In the genomic region with DNA sequence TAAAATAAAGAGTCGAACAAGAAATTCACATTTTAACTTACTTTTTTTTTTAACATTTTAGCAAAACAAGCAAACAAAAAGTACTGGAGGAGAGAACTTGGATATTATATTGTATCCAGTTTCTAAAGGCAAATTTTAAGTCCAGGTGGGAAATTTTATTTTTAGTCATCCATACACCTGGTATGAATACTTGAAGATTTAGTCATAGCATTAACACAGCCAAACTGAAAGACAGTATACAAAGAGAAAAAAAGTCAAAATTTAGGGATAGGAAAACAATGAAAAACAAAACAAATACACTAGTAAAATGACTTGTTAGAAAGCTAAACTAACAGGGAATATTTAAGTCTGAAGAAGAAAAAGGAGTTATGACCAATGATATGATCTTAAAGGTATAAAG, we compare ENCODE assay signal across 20 cellular contexts.
"Had no signal": no experiment of that assay in that cellular context is flagged by ENCODE, and none has a peak within 500 bp of the region (broad histone marks: within the 10 kb centered on the region; RNA-seq: fewer than 3 reads in every experiment).

No MANE protein-coding gene starts in this region.

- H3K36me3 ChIP-seq: esophagus squamous epithelium, lower lobe of right lung, neural progenitor cell, ovary, thyroid gland had no signal

- H3K27ac ChIP-seq: esophagus squamous epithelium, left lung, lower lobe of right lung, neural progenitor cell, ovary, suprapubic skin, thyroid gland had no signal

- H3K4me3 Mint-ChIP-seq: natural killer cell treated with Interleukin-12 subunit alpha and Interleukin-12 subunit beta and Interleukin-15 and Interleukin-18, amount 100 ng/mL, for 72 hours; neural progenitor cell; stimulated activated effector memory CD8-positive, alpha-beta T cell treated with anti-CD3 and anti-CD28 coated beads, Interleukin-12 subunit alpha, Interleukin-12 subunit beta, amount 100 ng/mL, for 72 hours; type B pancreatic cell had no signal

- H3K27me3 ChIP-seq: esophagus squamous epithelium, left lung, neural progenitor cell, ovary, suprapubic skin, thyroid gland had no signal

- H3K4me1 Mint-ChIP-seq: neural progenitor cell; stimulated activated effector memory CD8-positive, alpha-beta T cell treated with anti-CD3 and anti-CD28 coated beads, Interleukin-12 subunit alpha, Interleukin-12 subunit beta, amount 100 ng/mL, for 72 hours had no signal

- H3K9me3 Mint-ChIP-seq: stimulated activated effector memory CD8-positive, alpha-beta T cell treated with anti-CD3 and anti-CD28 coated beads, Interleukin-12 subunit alpha, Interleukin-12 subunit beta, amount 100 ng/mL, for 72 hours; type B pancreatic cell had no signal

- H3K9me3 ChIP-seq: esophagus squamous epithelium, lower lobe of right lung, suprapubic skin, thyroid gland had no signal

- H3K36me3 Mint-ChIP-seq: natural killer cell treated with Interleukin-12 subunit alpha and Interleukin-12 subunit beta and Interleukin-15 and Interleukin-18, amount 100 ng/mL, for 72 hours; neural progenitor cell; stimulated activated effector memory CD8-positive, alpha-beta T cell treated with anti-CD3 and anti-CD28 coated beads, Interleukin-12 subunit alpha, Interleukin-12 subunit beta, amount 100 ng/mL, for 72 hours; type B pancreatic cell had no signal

- H3K4me1 ChIP-seq: left lung, lower lobe of right lung, neural progenitor cell, suprapubic skin, thyroid gland had no signal

- H3K27me3 Mint-ChIP-seq: natural killer cell treated with Interleukin-12 subunit alpha and Interleukin-12 subunit beta and Interleukin-15 and Interleukin-18, amount 100 ng/mL, for 72 hours; progenitor cell of endocrine pancreas; type B pancreatic cell had no signal

- H3K27ac Mint-ChIP-seq: natural killer cell treated with Interleukin-12 subunit alpha and Interleukin-12 subunit beta and Interleukin-15 and Interleukin-18, amount 100 ng/mL, for 72 hours; neural progenitor cell; progenitor cell of endocrine pancreas; stimulated activated effector memory CD8-positive, alpha-beta T cell treated with anti-CD3 and anti-CD28 coated beads, Interleukin-12 subunit alpha, Interleukin-12 subunit beta, amount 100 ng/mL, for 72 hours; type B pancreatic cell had no signal

- H3K4me3 ChIP-seq: esophagus squamous epithelium, left lung, lower lobe of right lung, neural progenitor cell, ovary, suprapubic skin, thyroid gland had no signal

- DNase-seq: effector memory CD4-positive, alpha-beta T cell; esophagus squamous epithelium; foreskin fibroblast; left lung; lower lobe of right lung; mesenchymal stem cell; midbrain; nucleus accumbens; ovary; right cardiac atrium; stimulated activated CD4-positive, alpha-beta T cell treated with anti-CD3 and anti-CD28 coated beads, Interleukin-4, amount 100 ng/mL, for 1 hour; stimulated activated CD8-positive, alpha-beta memory T cell treated with anti-CD3 and anti-CD28 coated beads, Interleukin-4, amount 100 ng/mL, for 48 hours; stimulated activated naive CD8-positive, alpha-beta T cell treated with anti-CD3 and anti-CD28 coated beads, Interleukin-15, Interleukin-2, amounts not matched to agents 100 U/mL and 50 U/mL, for 24 hours; thyroid gland had no signal
